In the genomic region with DNA sequence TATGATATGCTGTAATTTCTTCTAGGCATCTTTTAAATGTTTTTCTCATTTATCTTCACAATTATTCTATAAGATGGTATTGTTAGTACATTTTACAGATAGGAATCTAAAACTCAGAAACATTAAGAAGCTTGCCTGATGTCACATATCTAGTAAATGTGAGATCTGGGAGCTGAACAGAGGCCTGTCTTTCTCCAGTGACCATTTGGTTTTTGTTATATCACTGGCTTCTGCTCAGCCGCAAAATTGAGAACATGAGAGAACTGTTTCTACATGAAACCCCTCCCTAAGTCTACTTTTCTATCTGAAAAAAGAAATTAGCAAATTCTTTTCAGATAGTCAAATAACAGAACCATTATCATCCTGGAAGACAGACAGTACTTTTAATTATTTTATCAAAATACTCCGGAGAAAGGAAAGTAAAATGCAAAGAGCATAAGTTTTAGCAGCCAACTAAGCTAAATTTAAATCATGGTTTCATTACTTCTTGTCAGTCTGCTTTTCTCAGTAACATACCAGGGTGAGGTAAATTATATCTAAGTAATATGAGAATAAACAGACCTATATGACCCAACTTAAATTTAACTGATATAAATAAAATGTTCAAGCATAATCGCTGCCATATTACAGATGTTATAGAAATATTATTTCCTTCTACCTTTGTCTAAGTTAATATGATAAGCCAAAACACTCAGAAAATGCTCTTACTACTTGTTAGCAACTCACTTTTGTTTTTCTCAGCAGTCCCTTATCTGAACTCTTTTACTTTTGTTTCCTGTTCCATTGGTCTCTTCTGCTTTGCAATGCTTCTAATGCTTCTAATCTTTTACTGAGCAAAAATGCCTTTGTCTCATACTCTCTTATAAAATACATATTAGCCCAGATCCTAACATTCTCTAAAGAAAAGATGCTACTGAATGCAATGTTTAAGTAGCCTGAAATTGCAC, we compare ENCODE assay signal across 10 cellular contexts.
DNase-seq lines count a peak whose midpoint lies in the region; ATAC-seq and TF ChIP-seq lines count a peak whose summit lies in the region.
"Had no signal": no experiment of that assay in that cellular context is flagged by ENCODE, and none has a peak within 500 bp of the region (broad histone marks: within the 10 kb centered on the region; RNA-seq: fewer than 3 reads in every experiment).

No MANE protein-coding gene starts in this region.

- no peaks in the 10 kb centered on the region for H3K36me3 ChIP-seq in esophagus muscularis mucosa

- peak; percentile 68 for DNase-seq in NAMALWA (ENCODE audit: low spot score)
- no peak for DNase-seq in esophagus muscularis mucosa (ENCODE audit: extremely low spot score)
- DNase-seq in stimulated activated CD4-positive, alpha-beta T cell treated with anti-CD3 and anti-CD28 coated beads, Interleukin-2, amount 100 ng/mL, for 24 hours, result no peak
- DNase-seq in GM10266 (ENCODE audit: extremely low spot score), result no peak
- no peak for DNase-seq in caudate nucleus (lab: John Stamatoyannopoulos, UW)

- no peaks in the 10 kb centered on the region for H3K9me3 ChIP-seq in esophagus muscularis mucosa

- no peak for TF ChIP-seq POLR2A in esophagus muscularis mucosa (IDR thresholded peaks at IDR 0.05; ENCODE audit: low read depth)

- peaks cover 21 to 79% (median 66%) of the 10 kb centered on the region in 4 donors for H3K4me1 ChIP-seq in esophagus muscularis mucosa

- intact Hi-C loops in esophagus muscularis mucosa (cut with DNase I), result no loop called here

- H3K4me3 ChIP-seq in esophagus muscularis mucosa (peak overlapping the region; percentile 17 to 46 (median 38)), skin epidermis (peak overlapping the region in 1 of 7 experiments; percentile 5)

- 19% methylated on average over 3 of the region's 3 CpGs for WGBS in esophagus muscularis mucosa

- TF ChIP-seq CTCF in esophagus muscularis mucosa (IDR thresholded peaks at IDR 0.05) (no peak), GM10266 (IDR thresholded peaks at IDR 0.05; ENCODE audit: control insufficient read depth, insufficient read depth, low read depth, missing control alignments) (no peak)

- ATAC-seq in GM18867 (IDR thresholded peaks at IDR 0.05; ENCODE audit: unreplicated experiment) (peak; percentile 34), GM19463 (IDR thresholded peaks at IDR 0.05; ENCODE audit: unreplicated experiment) (no peak)

- TF ChIP-seq EP300 in esophagus muscularis mucosa (IDR thresholded peaks at IDR 0.05), result no peak

- H3K27ac ChIP-seq in esophagus muscularis mucosa (replicated peaks in 1 of 4) (peak overlapping the region; percentile 82 to 84 (median 84)), skin epidermis (peak overlapping the region in 19 of 21 experiments; percentile 9 to 89 (median 67)), caudate nucleus (ENCODE audit: low read depth, low read length) (no peak overlapping the region)
- H3K27ac ChIP-seq: epithelial cell of prostate, VCaP had no signal

- H3K27me3 ChIP-seq in esophagus muscularis mucosa, result no peaks in the 10 kb centered on the region
